In genomic region chr17:30905742-30906100, GRCh38 we compare ENCODE assay signal across 8 cellular contexts. TPM values are rescaled to one million over a fixed set of nuclear protein-coding genes. Genes with fewer than 3 reads are reported as not detected.
DNase-seq lines count a peak whose midpoint lies in the region; ATAC-seq and TF ChIP-seq lines count a peak whose summit lies in the region.

No MANE protein-coding gene starts in this region.

- peak overlapping the region; percentile 77 for H3K4me3 Mint-ChIP-seq in Calu3 (ENCODE audit: low read depth, unreplicated experiment)

- H3K4me1 ChIP-seq in Peyer's patch (peaks cover 0 to 13% (median 7%) of the 10 kb centered on the region in 4 donors), ectodermal cell (ENCODE audit: control insufficient read depth, insufficient read depth, low read length) (no peaks in the 10 kb centered on the region), mononuclear cell (ENCODE audit: insufficient read depth, low read length) (peaks cover 36% of the 10 kb centered on the region), vagina (peaks cover 26% of the 10 kb centered on the region)

- peaks cover 28% of the 10 kb centered on the region for H3K36me3 Mint-ChIP-seq in Calu3 (ENCODE audit: insufficient read depth, unreplicated experiment)

- H3K9me3 ChIP-seq in Peyer's patch (no peaks in the 10 kb centered on the region), ectodermal cell (ENCODE audit: control insufficient read depth, low read length) (no peaks in the 10 kb centered on the region), mononuclear cell (ENCODE audit: low read depth, low read length) (no peaks in the 10 kb centered on the region), vagina (no peaks in the 10 kb centered on the region)

- H3K27ac ChIP-seq in Peyer's patch (peak overlapping the region; percentile 82 to 94 (median 86)), ectodermal cell (ENCODE audit: insufficient read depth, low read depth, low read length, poor library complexity, severe bottlenecking) (no peak overlapping the region), vagina (peak overlapping the region; percentile 67)

- peak; percentile 20 for ATAC-seq in GM21825 (IDR thresholded peaks at IDR 0.05; ENCODE audit: unreplicated experiment)
- no peak for ATAC-seq in HG03469 (IDR thresholded peaks at IDR 0.05; ENCODE audit: unreplicated experiment)

- H3K4me3 ChIP-seq in Peyer's patch (peak overlapping the region; percentile 53 to 84 (median 79)), ectodermal cell (ENCODE audit: insufficient read depth, low read depth, low read length) (peak overlapping the region; percentile 68), mononuclear cell (ENCODE audit: low read length) (peak overlapping the region; percentile 67), vagina (peak overlapping the region; percentile 71 to 80)

- H3K27ac Mint-ChIP-seq in Calu3 (ENCODE audit: unreplicated experiment) = peak overlapping the region; percentile 28

- TF ChIP-seq POLR2A in Peyer's patch (IDR thresholded peaks at IDR 0.05) = no peak
- no peak for TF ChIP-seq POLR2A in vagina (IDR thresholded peaks at IDR 0.05)

- TF ChIP-seq CTCF in Calu3 (IDR thresholded peaks at IDR 0.05; ENCODE audit: unreplicated experiment) = no peak
- peak in 1 of 6 experiments; percentile 4 for TF ChIP-seq CTCF in Peyer's patch (IDR thresholded peaks at IDR 0.05)
- no peak for TF ChIP-seq CTCF in vagina (IDR thresholded peaks at IDR 0.05)

- peaks cover 0 to 22% (median 0%) of the 10 kb centered on the region in 3 donors for H3K36me3 ChIP-seq in Peyer's patch
- H3K36me3 ChIP-seq in ectodermal cell (ENCODE audit: control insufficient read depth, insufficient read depth, low read length) = peaks cover 4% of the 10 kb centered on the region
- H3K36me3 ChIP-seq in vagina = peaks cover 0 to 11% of the 10 kb centered on the region in 2 donors

- H3K27me3 ChIP-seq in Peyer's patch (no peaks in the 10 kb centered on the region), ectodermal cell (ENCODE audit: control insufficient read depth, insufficient read depth, low read length, poor library complexity, severe bottlenecking) (no peaks in the 10 kb centered on the region), mononuclear cell (ENCODE audit: insufficient read depth, low read length) (no peaks in the 10 kb centered on the region), vagina (no peaks in the 10 kb centered on the region)

- 4% methylated on average over 11 of the region's 11 CpGs for WGBS in ectodermal cell, 2 experiments

- no peaks in the 10 kb centered on the region for H3K9me3 Mint-ChIP-seq in Calu3 (ENCODE audit: low read depth, unreplicated experiment)

- H3K27me3 Mint-ChIP-seq in Calu3 (ENCODE audit: unreplicated experiment) = no peaks in the 10 kb centered on the region

- CTCF ChIA-PET in Calu3 (lab: Charles Lee) = no interaction called here

- intact Hi-C loops in Calu3 (cut with micrococcal nuclease; ENCODE audit: unreplicated experiment) (no loop called here), vagina (cut with DNase I) (loop anchor here (2.0 kb wide), 1 partner anchor 65 kb away; the partner anchor contains the start of gene RNF135)

- TSS peak; percentile 57 for BruUV-seq in Calu3 (replicated peaks; lab: Mats Ljungman, UMichigan)

- DNase-seq in Calu3 (no peak), Peyer's patch (peak in 1 of 3 donors; percentile 49), vagina (ENCODE audit: extremely low spot score in 2 of 2) (no peak), DMS114 treated with DMSO at 0.1 percent for 48 hours (lab: John Stamatoyannopoulos, UW; ENCODE audit: unreplicated experiment) (no peak)

- H3K4me1 Mint-ChIP-seq in Calu3 (ENCODE audit: low read depth, unreplicated experiment) = peaks cover 11% of the 10 kb centered on the region

RNA-seq across cellular contexts. Expression of gene TEFM, which starts 0.3 kb away (rescaled TPM):
- total RNA-seq in Calu3 (2022) = 17.7 and 18.6 TPM in 2 replicates
- total RNA-seq in Peyer's patch = 10 to 100 TPM in 2 of 4 donors, 1 to 10 TPM in 2; 7.4 to 25.9 (median 11.5) TPM
- 19.2 TPM for polyA plus RNA-seq in ectodermal cell (2013, experiment 1 of 4)
- polyA plus RNA-seq in ectodermal cell (2013, experiment 2 of 4) = 19.7 TPM
- polyA plus RNA-seq in ectodermal cell (2013, experiment 3 of 4) = 15.7 TPM
- polyA plus RNA-seq in ectodermal cell (2013, experiment 4 of 4) = 18.3 TPM
- 8.2 TPM for total RNA-seq in mononuclear cell
- 5.6 TPM for total RNA-seq in vagina

RNA-seq across cellular contexts. Expression of gene ADAP2, which starts 16.0 kb away (rescaled TPM):
- total RNA-seq in Calu3 (2022) = 2.1 TPM in 1 of 2 replicates, not detected in the other
- 10 to 100 TPM in 3 of 4 donors, 1 to 10 TPM in 1; 1.6 to 32.2 (median 13.6) TPM for total RNA-seq in Peyer's patch
- 3.0 TPM for polyA plus RNA-seq in ectodermal cell (2013, experiment 1 of 4)
- polyA plus RNA-seq in ectodermal cell (2013, experiment 2 of 4) = 1.3 TPM
- polyA plus RNA-seq in ectodermal cell (2013, experiment 3 of 4) = 0.53 TPM
- polyA plus RNA-seq in ectodermal cell (2013, experiment 4 of 4) = 0.65 TPM
- total RNA-seq in mononuclear cell = 20.8 TPM
- 14.0 TPM for total RNA-seq in vagina
